7 cellular contexts compared by ENCODE assay signal in the genomic region with DNA sequence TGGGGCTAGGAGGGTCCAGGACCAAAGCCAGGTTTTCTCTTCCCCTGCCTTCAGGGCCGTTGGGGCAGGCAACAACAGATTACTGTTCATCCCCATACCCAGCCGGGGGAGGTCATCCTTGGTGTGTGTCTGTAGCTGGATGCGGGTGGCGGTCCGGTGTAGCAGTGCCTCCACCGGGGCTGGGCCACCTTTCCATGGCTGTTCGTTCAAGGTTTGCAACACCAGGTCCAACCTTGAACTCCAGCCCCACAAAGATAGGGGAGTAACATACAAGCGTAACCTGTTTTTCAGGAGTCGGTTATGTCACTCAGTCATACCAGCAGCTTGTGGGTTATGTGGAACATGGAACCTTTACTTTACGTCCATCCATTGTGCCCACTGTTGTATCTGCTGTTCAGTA.
"Had no signal": no experiment of that assay in that cellular context is flagged by ENCODE, and none has a peak within 500 bp of the region (broad histone marks: within the 10 kb centered on the region; RNA-seq: fewer than 3 reads in every experiment).

No MANE protein-coding gene starts in this region.

- FAIRE-seq: H1, H54, HTR-8/SVneo had no signal

- H3K4me1 Mint-ChIP-seq: IgD-negative memory B cell had no signal

- ATAC-seq: GM23338 had no signal

- H3K9me3 Mint-ChIP-seq: GM23338, H9 had no signal

- H3K4me2 ChIP-seq: GM23338 had no signal

- H3K4me3 Mint-ChIP-seq: GM23338, H9, IgD-negative memory B cell had no signal

- H2AFZ ChIP-seq: GM23338 had no signal

- DNase-seq: H9, HCEC 1CT had no signal

- H3K4me3 ChIP-seq: GM23338 had no signal

- H3K27ac Mint-ChIP-seq: GM23338 had no signal
